11 cellular contexts compared by ENCODE assay signal in the genomic region with DNA sequence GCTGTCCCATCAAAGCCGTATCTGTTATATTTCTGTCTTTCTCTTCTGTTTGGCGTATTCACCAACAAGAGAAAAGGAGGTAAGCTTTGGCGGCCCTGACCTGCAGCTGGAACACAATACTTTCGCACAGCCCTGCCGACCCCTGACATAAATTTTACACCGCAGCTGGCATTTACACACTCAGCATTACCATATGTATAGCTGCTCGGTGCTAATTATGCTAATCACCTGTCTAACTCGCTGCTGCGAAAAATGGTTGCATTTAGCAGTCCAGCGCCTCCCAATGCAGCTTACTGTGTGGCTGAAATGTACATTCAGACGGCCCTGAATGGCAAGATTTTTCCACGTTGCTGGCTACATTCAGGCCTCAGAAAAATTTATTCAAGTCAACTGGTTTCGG. TPM values are rescaled to one million over a fixed set of nuclear protein-coding genes. Genes with fewer than 3 reads are reported as not detected.
DNase-seq lines count a peak whose midpoint lies in the region; ATAC-seq and TF ChIP-seq lines count a peak whose summit lies in the region.
"Had no signal": no experiment of that assay in that cellular context is flagged by ENCODE, and none has a peak within 500 bp of the region (broad histone marks: within the 10 kb centered on the region; RNA-seq: fewer than 3 reads in every experiment).

No MANE protein-coding gene starts in this region.

- H3F3A ChIP-seq in DOHH2 (ENCODE audit: control insufficient read depth, insufficient read depth): peaks cover 32% of the 10 kb centered on the region
- H3F3A ChIP-seq in Loucy (ENCODE audit: low read depth): peaks cover 11% of the 10 kb centered on the region; the same call in 1 of the 2 replicates
- H3F3A ChIP-seq in GM23248 (ENCODE audit: insufficient read depth): no peaks in the 10 kb centered on the region

- no peaks in the 10 kb centered on the region for H3K9me3 Mint-ChIP-seq in neural crest cell
- H3K9me3 Mint-ChIP-seq: T-cell had no signal

- no peak overlapping the region for H2AFZ ChIP-seq in Loucy (ENCODE audit: low read length)
- H2AFZ ChIP-seq in GM23248: no peak overlapping the region

- no peak for TF ChIP-seq POLR2A in spleen (IDR thresholded peaks at IDR 0.05)

- peak overlapping the region; percentile 76 for H3K27ac Mint-ChIP-seq in neural crest cell (ENCODE audit: unreplicated experiment)

- H3K27ac ChIP-seq in DOHH2 (ENCODE audit: low read depth, low read length) (peak overlapping the region; percentile 98), dorsolateral prefrontal cortex (peak overlapping the region in 40 of 59 donors; percentile 7 to 88 (median 40)), spleen (peak overlapping the region in 2 of 8 donors; percentile 79 to 85), GM23248 (no peak overlapping the region)

- no peak for ATAC-seq in HG03139 (IDR thresholded peaks at IDR 0.05; ENCODE audit: unreplicated experiment)
- ATAC-seq: activated CD4-positive, CD25-positive, alpha-beta regulatory T cell treated with anti-CD3 and anti-CD28 coated beads, Interleukin-2, amount 50 U/mL, for 24 hours; T-cell had no signal

- no peaks in the 10 kb centered on the region for H3K27me3 Mint-ChIP-seq in neural crest cell (ENCODE audit: low read depth)

- peaks cover 90% of the 10 kb centered on the region for H3K79me2 ChIP-seq in DOHH2 (ENCODE audit: control insufficient read depth, low read length)
- H3K79me2 ChIP-seq in Loucy (ENCODE audit: insufficient read depth, low read length): peaks cover 8% of the 10 kb centered on the region; the same call in 1 of the 2 replicates
- H3K79me2 ChIP-seq in GM23248 (ENCODE audit: insufficient read depth): peaks cover 51% of the 10 kb centered on the region

- H3K27me3 ChIP-seq in DOHH2 (ENCODE audit: control insufficient read depth, low read length) (no peaks in the 10 kb centered on the region), Loucy (ENCODE audit: insufficient read depth, low read length, poor library complexity, severe bottlenecking) (no peaks in the 10 kb centered on the region), dorsolateral prefrontal cortex (no peaks in the 10 kb centered on the region), spleen (replicated peaks in 1 of 7) (peaks cover 0 to 38% (median 0%) of the 10 kb centered on the region in 7 donors), GM23248 (replicated peaks; ENCODE audit: insufficient read depth) (no peaks in the 10 kb centered on the region)

- in situ Hi-C loops in GM23248 (cut with MboI): no loop called here

- H3K9me3 ChIP-seq in DOHH2 (ENCODE audit: control insufficient read depth, insufficient read depth, low read length) (no peaks in the 10 kb centered on the region), Loucy (ENCODE audit: insufficient read depth, low read depth, low read length) (no peaks in the 10 kb centered on the region), spleen (no peaks in the 10 kb centered on the region), GM23248 (ENCODE audit: low read depth) (no peaks in the 10 kb centered on the region)

- peaks cover 93% of the 10 kb centered on the region for H3K4me1 Mint-ChIP-seq in neural crest cell

- peak overlapping the region; percentile 79 for H3K4me3 Mint-ChIP-seq in neural crest cell

- DNase-seq in dorsolateral prefrontal cortex: no peak
- peak; percentile 34 for DNase-seq in neural crest cell (ENCODE audit: low read depth, low spot score)
- no peak for DNase-seq in spleen
- DNase-seq in GM23248: no peak
- no peak for DNase-seq in T-helper 9 cell
- DNase-seq: cerebellar nuclear complex, T-cell had no signal

- H3K4me1 ChIP-seq in DOHH2 (ENCODE audit: control insufficient read depth, low read length) (peaks cover 88% of the 10 kb centered on the region), Loucy (ENCODE audit: insufficient read depth, low read length, poor library complexity, severe bottlenecking) (peaks cover 44% of the 10 kb centered on the region), spleen (peaks cover 0 to 72% (median 20%) of the 10 kb centered on the region in 6 donors), GM23248 (ENCODE audit: insufficient read depth) (peaks cover 7% of the 10 kb centered on the region)

- H3K36me3 Mint-ChIP-seq in neural crest cell (ENCODE audit: low read depth): peaks cover under 1% of the 10 kb centered on the region
- H3K36me3 Mint-ChIP-seq: T-cell had no signal

- TF ChIP-seq CTCF in DOHH2 (IDR thresholded peaks at IDR 0.05; ENCODE audit: low read depth, low read length, poor library complexity, severe bottlenecking) (no peak), Loucy (conservative IDR thresholded peaks at IDR 0.05; ENCODE audit: low read length) (no peak), dorsolateral prefrontal cortex (IDR thresholded peaks at IDR 0.05 in 54 of 56, conservative IDR thresholded peaks at IDR 0.05 in 2 of 56; ENCODE audit: low read depth in 1 of 56, partially characterized antibody in 56 of 56) (peak in 1 of 56 donors; percentile 10), neural crest cell (conservative IDR thresholded peaks at IDR 0.05) (no peak), spleen (IDR thresholded peaks at IDR 0.05 in 8 of 11, conservative IDR thresholded peaks at IDR 0.05 in 3 of 11) (no peak)

- peak overlapping the region; percentile 99 for H3K4me2 ChIP-seq in DOHH2 (ENCODE audit: low read length)
- H3K4me2 ChIP-seq in Loucy (ENCODE audit: low read depth, low read length, poor library complexity, severe bottlenecking): peak overlapping the region; percentile 99
- no peak overlapping the region for H3K4me2 ChIP-seq in GM23248 (ENCODE audit: unreplicated experiment)

- WGBS in spleen, 5 donors: 77 to 86% (median 79%) methylated on average over 13 of the region's 13 CpGs
- 92 to 98% methylated on average over 13 of the region's 13 CpGs for WGBS in GM23248 (ENCODE audit: low coverage in 1 of 2, low lambda C conversion rate in 2 of 2, missing lambda C conversion rate in 2 of 2), 2 experiments

- H3K9ac ChIP-seq in Loucy (ENCODE audit: low read depth, low read length, poor library complexity, severe bottlenecking) (peak overlapping the region; percentile 79), GM23248 (no peak overlapping the region)

- H3K4me3 ChIP-seq in DOHH2 (ENCODE audit: low read length): peak overlapping the region; percentile 78
- no peak overlapping the region for H3K4me3 ChIP-seq in Loucy (ENCODE audit: low read length, poor library complexity, severe bottlenecking)
- H3K4me3 ChIP-seq in dorsolateral prefrontal cortex: peak overlapping the region in 19 of 59 donors; percentile 0 to 46 (median 29)
- no peak overlapping the region for H3K4me3 ChIP-seq in spleen
- H3K4me3 ChIP-seq in GM23248: no peak overlapping the region

- peaks cover 72% of the 10 kb centered on the region for H3K36me3 ChIP-seq in DOHH2 (ENCODE audit: control insufficient read depth, low read length)
- no peaks in the 10 kb centered on the region for H3K36me3 ChIP-seq in Loucy (ENCODE audit: insufficient read depth, low read length)
- H3K36me3 ChIP-seq in spleen: peaks cover 0 to 4% (median 0%) of the 10 kb centered on the region in 6 donors
- no peaks in the 10 kb centered on the region for H3K36me3 ChIP-seq in GM23248 (ENCODE audit: low read depth)

- H4K20me1 ChIP-seq in DOHH2 (ENCODE audit: control insufficient read depth, insufficient read depth, low read depth, low read length) (peaks cover 22% of the 10 kb centered on the region), Loucy (ENCODE audit: insufficient read depth, low read length, poor library complexity, severe bottlenecking) (no peaks in the 10 kb centered on the region), GM23248 (ENCODE audit: insufficient read depth) (no peaks in the 10 kb centered on the region)

- intact Hi-C loops in dorsolateral prefrontal cortex (cut with DNase I): no loop called here
- intact Hi-C loops in spleen (cut with DNase I; ENCODE audit: low total_unique reads): no loop called here

- no peaks in the 10 kb centered on the region for H3K9me2 ChIP-seq in DOHH2 (replicated peaks; ENCODE audit: control insufficient read depth, low read length)
- no peaks in the 10 kb centered on the region for H3K9me2 ChIP-seq in Loucy (replicated peaks; ENCODE audit: low read depth, low read length)
- H3K9me2 ChIP-seq in GM23248 (ENCODE audit: insufficient read depth): no peaks in the 10 kb centered on the region

RNA-seq across cellular contexts. Expression of a gene that starts 20.8 kb away (rescaled TPM):
- total RNA-seq in dorsolateral prefrontal cortex (100 to 1,000 TPM in 1 of 120 experiments, 10 to 100 TPM in 119; 17.9 to 104 (median 46.0) TPM), neural crest cell (70.8 and 75.6 TPM in 2 replicates), spleen (10 to 100 TPM; 10.8 to 32.1 (median 12.4) TPM)
- polyA plus RNA-seq in spleen (1 to 10 TPM in 2 of 3 donors, under 1 TPM in 1; 0.70 to 2.1 (median 1.5) TPM), GM23248 (2016; fragmentation: Nextera tagmentation; extraction: Ambion mirVana) (5.5 and 7.3 TPM in 2 replicates)
- 1.4 and 3.8 TPM in 2 replicates for total RNA-seq in GM23248 (2014; rRNA removed; shearing (Covaris generic))
